Comparison of ENCODE assay signal across 15 cellular contexts in the genomic region with DNA sequence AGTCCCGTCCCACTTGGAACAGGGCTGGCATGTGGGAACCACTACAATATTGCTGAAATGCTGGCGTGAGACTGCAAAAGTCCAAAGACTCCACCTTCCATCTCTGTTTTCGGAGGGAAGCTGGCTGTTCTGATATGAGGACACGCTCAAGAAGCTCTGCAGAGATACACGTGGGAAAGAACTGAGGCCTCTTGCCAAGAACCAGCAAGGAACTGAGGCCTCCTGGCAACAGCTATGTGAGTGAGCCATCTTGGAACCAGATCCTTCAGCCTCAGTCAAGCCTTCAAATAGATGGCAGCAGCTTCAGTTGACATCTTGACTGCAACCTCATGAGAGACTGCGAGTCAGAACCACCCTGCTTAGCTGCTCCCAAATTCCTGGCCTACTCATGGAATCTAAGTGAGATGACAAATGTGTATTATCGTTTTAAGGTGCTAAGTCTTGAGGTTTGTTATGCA.
"Had no signal": no experiment of that assay in that cellular context is flagged by ENCODE, and none has a peak within 500 bp of the region (broad histone marks: within the 10 kb centered on the region; RNA-seq: fewer than 3 reads in every experiment).

No MANE protein-coding gene starts in this region.

- H3K27ac Mint-ChIP-seq: activated naive CD4-positive, alpha-beta T cell treated with anti-CD3 and anti-CD28 coated beads, Interleukin-2, amount 10 ng/mL, durations not matched to agents 7 days and 5 days; stimulated activated memory B cell treated with anti-CD40 and anti-IgM and Interleukin-4, amounts not matched to agents 10 μg/mL and 1 μg/mL and 100 μg/mL, for 72 hours had no signal

- H3K27me3 ChIP-seq: ascending aorta, dorsolateral prefrontal cortex, esophagus muscularis mucosa, heart right ventricle, tibial nerve had no signal

- H3K27me3 Mint-ChIP-seq: activated naive CD4-positive, alpha-beta T cell treated with anti-CD3 and anti-CD28 coated beads, Interleukin-2, amount 10 ng/mL, durations not matched to agents 7 days and 5 days; activated T-helper 17 cell treated with anti-CD3 and anti-CD28 coated beads, Interleukin-2, amount 50 U/mL, for 72 hours; naive thymus-derived CD4-positive, alpha-beta T cell; stimulated activated memory B cell treated with anti-CD40 and anti-IgM and Interleukin-4, amounts not matched to agents 10 μg/mL and 1 μg/mL and 100 μg/mL, for 72 hours had no signal

- H3K9me3 ChIP-seq: ascending aorta, esophagus muscularis mucosa, heart right ventricle, tibial nerve had no signal

- ATAC-seq: naive thymus-derived CD4-positive, alpha-beta T cell; stimulated activated memory B cell treated with anti-CD40 and anti-IgM and Interleukin-4, amounts not matched to agents 10 μg/mL and 1 μg/mL and 100 μg/mL, for 72 hours had no signal

- H3K4me1 Mint-ChIP-seq: activated naive CD4-positive, alpha-beta T cell treated with anti-CD3 and anti-CD28 coated beads, Interleukin-2, amount 10 ng/mL, durations not matched to agents 7 days and 5 days had no signal

- H3K9me3 Mint-ChIP-seq: activated naive CD4-positive, alpha-beta T cell treated with anti-CD3 and anti-CD28 coated beads, Interleukin-2, amount 10 ng/mL, durations not matched to agents 7 days and 5 days; activated T-helper 17 cell treated with anti-CD3 and anti-CD28 coated beads, Interleukin-2, amount 50 U/mL, for 72 hours; naive thymus-derived CD4-positive, alpha-beta T cell; stimulated activated memory B cell treated with anti-CD40 and anti-IgM and Interleukin-4, amounts not matched to agents 10 μg/mL and 1 μg/mL and 100 μg/mL, for 72 hours had no signal

- FAIRE-seq: bronchial epithelial cell, frontal cortex had no signal

- DNase-seq: activated CD4-positive, alpha-beta T cell treated with anti-CD3 and anti-CD28 coated beads, Interleukin-2, amount 50 U/mL, for 4 hours; activated CD4-positive, CD25-positive, alpha-beta regulatory T cell treated with anti-CD3 and anti-CD28 coated beads, Interleukin-2, amount 50 U/mL, for 72 hours; activated naive CD4-positive, alpha-beta T cell treated with anti-CD3 and anti-CD28 coated beads, Interleukin-2, amount 10 ng/mL, durations not matched to agents 7 days and 5 days; dorsolateral prefrontal cortex; heart right ventricle; naive thymus-derived CD4-positive, alpha-beta T cell; stimulated activated CD4-positive, alpha-beta T cell treated with anti-CD3 and anti-CD28 coated beads, Interleukin-2, amount 100 ng/mL, for 48 hours had no signal

- H3K4me3 ChIP-seq: ascending aorta, dorsolateral prefrontal cortex, esophagus muscularis mucosa, heart right ventricle, tibial nerve had no signal

- H3K4me1 ChIP-seq: ascending aorta had no signal

- H3K4me3 Mint-ChIP-seq: activated naive CD4-positive, alpha-beta T cell treated with anti-CD3 and anti-CD28 coated beads, Interleukin-2, amount 10 ng/mL, durations not matched to agents 7 days and 5 days; activated T-helper 17 cell treated with anti-CD3 and anti-CD28 coated beads, Interleukin-2, amount 50 U/mL, for 72 hours; naive thymus-derived CD4-positive, alpha-beta T cell; stimulated activated memory B cell treated with anti-CD40 and anti-IgM and Interleukin-4, amounts not matched to agents 10 μg/mL and 1 μg/mL and 100 μg/mL, for 72 hours had no signal

- H3K9ac ChIP-seq: parathyroid adenoma had no signal

- H3K27ac ChIP-seq: ascending aorta, esophagus muscularis mucosa, heart right ventricle, parathyroid adenoma had no signal

- H2AFZ ChIP-seq: parathyroid adenoma had no signal

- H3K36me3 ChIP-seq: ascending aorta had no signal
